21 cellular contexts compared by ENCODE assay signal in genomic region chr4:17280266-17280665, GRCh38.
DNase-seq lines count a peak whose midpoint lies in the region; ATAC-seq and TF ChIP-seq lines count a peak whose summit lies in the region.
"Had no signal": no experiment of that assay in that cellular context is flagged by ENCODE, and none has a peak within 500 bp of the region (broad histone marks: within the 10 kb centered on the region; RNA-seq: fewer than 3 reads in every experiment).

No MANE protein-coding gene starts in this region.

- no peaks in the 10 kb centered on the region; the same call in 1 of the 2 replicates for H3K36me3 Mint-ChIP-seq in HFFc6 (ENCODE audit: low read depth)
- H3K36me3 Mint-ChIP-seq in neural progenitor cell: no peaks in the 10 kb centered on the region

- H3K27me3 ChIP-seq in dorsolateral prefrontal cortex (no peaks in the 10 kb centered on the region), neural progenitor cell (no peaks in the 10 kb centered on the region)

- H3K4me3 Mint-ChIP-seq in HFFc6 (no peak overlapping the region), neural progenitor cell (no peak overlapping the region)
- H3K4me3 Mint-ChIP-seq: B cell; CD4-positive, alpha-beta T cell had no signal

- no peaks in the 10 kb centered on the region for H3F3A ChIP-seq in neural progenitor cell (ENCODE audit: low read depth)

- no peaks in the 10 kb centered on the region for H4K20me1 ChIP-seq in neural progenitor cell (ENCODE audit: low read depth)

- ATAC-seq in sciatic nerve: no peak
- no peak for ATAC-seq in HG03460 (IDR thresholded peaks at IDR 0.05; ENCODE audit: unreplicated experiment)
- ATAC-seq: K562, SK-N-SH treated with all-trans-retinoic acid at 6 μM for 48 hours had no signal

- peaks cover 24% of the 10 kb centered on the region for H3K4me1 Mint-ChIP-seq in HFFc6 (ENCODE audit: low read depth)
- no peaks in the 10 kb centered on the region for H3K4me1 Mint-ChIP-seq in neural progenitor cell
- H3K4me1 Mint-ChIP-seq: B cell had no signal

- intact Hi-C loops in dorsolateral prefrontal cortex (cut with DNase I) (no loop called here), sciatic nerve (cut with DNase I) (no loop called here)

- peak overlapping the region; percentile 6 for H2AFZ ChIP-seq in neural progenitor cell (replicated peaks)

- no peaks in the 10 kb centered on the region for H3K9me3 Mint-ChIP-seq in HFFc6
- no peaks in the 10 kb centered on the region for H3K9me3 Mint-ChIP-seq in neural progenitor cell
- H3K9me3 Mint-ChIP-seq: CD4-positive, alpha-beta T cell had no signal

- H3K4me3 ChIP-seq in dorsolateral prefrontal cortex (no peak overlapping the region), neural progenitor cell (no peak overlapping the region)
- H3K4me3 ChIP-seq: K562 had no signal

- H3K27me3 Mint-ChIP-seq in HFFc6 (ENCODE audit: insufficient read depth) (peaks cover 1% of the 10 kb centered on the region; the same call in 1 of the 2 replicates), neural progenitor cell (ENCODE audit: insufficient read depth, low read depth) (peaks cover 4% of the 10 kb centered on the region)
- H3K27me3 Mint-ChIP-seq: B cell; CD4-positive, alpha-beta T cell had no signal

- DNase-seq in DMS 273 (lab: John Stamatoyannopoulos, UW; ENCODE audit: unreplicated experiment) (peak; percentile 5), DMS 273 treated with DMSO at 0.1 percent for 48 hours (lab: John Stamatoyannopoulos, UW) (no peak), HFFc6 (peak; percentile 4), dorsolateral prefrontal cortex (no peak), neural progenitor cell (ENCODE audit: low spot score) (no peak), sciatic nerve (ENCODE audit: low spot score) (no peak), putamen (ENCODE audit: low spot score) (no peak)
- DNase-seq: CD4-positive, alpha-beta T cell; DMS53; EL; NCI-H1092 treated with DMSO at 0.1 percent for 48 hours; NCI-H146; NCI-H2081; NCI-H2171 treated with DMSO at 0.1 percent for 48 hours; NCI-H446 treated with DMSO at 0.1 percent for 48 hours; SHP77 treated with DMSO at 0.1 percent for 48 hours had no signal

- H3K4me2 ChIP-seq in neural progenitor cell: no peak overlapping the region

- H3K27ac ChIP-seq in dorsolateral prefrontal cortex (peak overlapping the region in 34 of 59 donors; percentile 1 to 74 (median 48)), neural progenitor cell (no peak overlapping the region)
- H3K27ac ChIP-seq: 22Rv1 had no signal

- no peaks in the 10 kb centered on the region for H3K36me3 ChIP-seq in neural progenitor cell

- TF ChIP-seq CTCF in HFFc6 (IDR thresholded peaks at IDR 0.05) (peak; percentile 48; the same call in 1 of the 2 replicates), dorsolateral prefrontal cortex (IDR thresholded peaks at IDR 0.05 in 54 of 56, conservative IDR thresholded peaks at IDR 0.05 in 2 of 56; ENCODE audit: low read depth in 1 of 56, partially characterized antibody in 56 of 56) (no peak), neural progenitor cell (IDR thresholded peaks at IDR 0.05) (peak; percentile 10)

- H3K4me1 ChIP-seq in neural progenitor cell: no peaks in the 10 kb centered on the region

- no peak overlapping the region for H3K9ac ChIP-seq in neural progenitor cell

- H3K79me2 ChIP-seq in neural progenitor cell (ENCODE audit: low read depth): no peaks in the 10 kb centered on the region

- no peak overlapping the region for H3K27ac Mint-ChIP-seq in HFFc6
- no peak overlapping the region for H3K27ac Mint-ChIP-seq in neural progenitor cell
- H3K27ac Mint-ChIP-seq: B cell; CD4-positive, alpha-beta T cell had no signal

- no peaks in the 10 kb centered on the region for H3K9me3 ChIP-seq in neural progenitor cell (ENCODE audit: low read depth)

Comparison
In these comparisons a context has a peak if more than half of its experiments do, and no peak if none do; other contexts are left out.
1. DNase-seq: peak in DMS 273 (single experiment) and HFFc6 (single experiment); none in DMS 273 treated with DMSO at 0.1 percent for 48 hours (single experiment), dorsolateral prefrontal cortex (0 of 10), neural progenitor cell (single experiment), sciatic nerve (single experiment) and putamen (single experiment).
2. CTCF ChIP-seq: peak in HFFc6 (single experiment) and neural progenitor cell (single experiment); none in dorsolateral prefrontal cortex (0 of 56).